Comparison of ENCODE assay signal across 7 cellular contexts in the genomic region with DNA sequence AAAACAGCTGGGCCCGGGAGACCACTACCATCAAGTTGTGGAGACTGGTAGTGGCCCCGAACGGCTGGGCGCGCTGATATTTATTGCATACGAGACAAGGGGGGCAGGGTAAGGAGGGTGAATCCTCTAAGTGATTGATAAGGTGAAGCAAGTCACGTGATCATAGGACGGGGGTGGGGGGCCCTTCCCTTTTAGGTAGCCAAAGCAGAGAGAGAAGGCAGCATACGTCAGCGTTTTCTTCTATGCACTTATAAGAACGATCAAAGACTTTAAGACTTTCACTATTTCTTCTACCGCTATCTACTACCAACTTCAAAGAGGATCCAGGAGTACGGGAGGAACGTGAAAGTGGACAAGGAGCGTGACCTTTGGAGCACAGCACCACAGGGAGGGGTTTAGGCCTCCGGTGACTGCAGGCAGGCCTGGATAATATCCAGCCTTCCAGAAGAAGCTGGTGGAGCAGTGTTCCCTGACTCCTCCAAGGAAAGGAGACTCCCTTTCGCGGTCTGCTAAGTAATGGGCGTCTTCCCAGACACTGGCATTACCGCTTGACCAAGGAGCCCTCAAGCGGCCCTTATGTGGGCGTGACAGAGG. TPM values are rescaled to one million over a fixed set of nuclear protein-coding genes. Genes with fewer than 3 reads are reported as not detected.
DNase-seq lines count a peak whose midpoint lies in the region; ATAC-seq, FAIRE-seq and TF ChIP-seq lines count a peak whose summit lies in the region.
"Not testable (repeated sequence)": the region's sequence is repeated elsewhere in the genome, so short reads cannot be mapped to it uniquely, and the experiment has no call there.

No MANE protein-coding gene starts in this region.

- not testable (repeated sequence) for H3K27me3 ChIP-seq in Peyer's patch; neural progenitor cell; small intestine (ENCODE audit: control insufficient read depth in 2 of 2, insufficient read depth in 2 of 2, low read length in 2 of 2)

- H3K79me2 ChIP-seq in neural progenitor cell (ENCODE audit: low read depth): not testable (repeated sequence)

- not testable (repeated sequence) for TF ChIP-seq CTCF in Peyer's patch (IDR thresholded peaks at IDR 0.05); fibroblast of villous mesenchyme (IDR thresholded peaks at IDR 0.05; ENCODE audit: insufficient read depth, low read depth, low read length); neural progenitor cell (IDR thresholded peaks at IDR 0.05)

- DNase-seq in ELF-1 (ENCODE audit: low read depth, low spot score): peak; percentile 70
- DNase-seq in Peyer's patch: peak in 2 of 3 donors; percentile 69 to 82
- DNase-seq in amniotic epithelial cell (ENCODE audit: low read depth): peak; percentile 64
- DNase-seq in fibroblast of villous mesenchyme (ENCODE audit: low read depth): peak; percentile 25
- DNase-seq in memory B cell (ENCODE audit: low spot score in 2 of 2); neural progenitor cell (ENCODE audit: low spot score): not testable (repeated sequence)
- DNase-seq in small intestine: peak; percentile 92

- H3K4me3 ChIP-seq in Peyer's patch; fibroblast of villous mesenchyme (ENCODE audit: low read depth, low read length); neural progenitor cell; small intestine (ENCODE audit: low read depth in 1 of 2, low read length in 2 of 2): not testable (repeated sequence)

- H3F3A ChIP-seq in neural progenitor cell (ENCODE audit: low read depth): peaks cover 19% of the 10 kb centered on the region

- H3K4me1 ChIP-seq in Peyer's patch: peaks cover 3 to 31% (median 13%) of the 10 kb centered on the region in 4 donors
- H3K4me1 ChIP-seq in neural progenitor cell; small intestine (ENCODE audit: control insufficient read depth in 2 of 2, insufficient read depth in 1 of 2, low read depth in 1 of 2, low read length in 1 of 2): not testable (repeated sequence)

- not testable (repeated sequence) for FAIRE-seq in small intestine (lab: Jason Lieb, UNC)

- H3K9me3 ChIP-seq in Peyer's patch; neural progenitor cell (ENCODE audit: low read depth); small intestine (ENCODE audit: control insufficient read depth, low read depth): not testable (repeated sequence)

- H3K4me2 ChIP-seq in neural progenitor cell: not testable (repeated sequence)

- H3K4me3 Mint-ChIP-seq in memory B cell: not testable (repeated sequence)
- H3K4me3 Mint-ChIP-seq in neural progenitor cell: peak overlapping the region; percentile 48

- peak overlapping the region; percentile 10 for H3K27ac Mint-ChIP-seq in memory B cell
- H3K27ac Mint-ChIP-seq in neural progenitor cell: peak overlapping the region; percentile 15

- not testable (repeated sequence) for H3K9ac ChIP-seq in neural progenitor cell

- not testable (repeated sequence) for H3K9me3 Mint-ChIP-seq in memory B cell, neural progenitor cell

- not testable (repeated sequence) for ATAC-seq in memory B cell (ENCODE audit: low read depth)

- H3K27ac ChIP-seq in Peyer's patch (peak overlapping the region in 3 of 4 donors; percentile 16 to 81 (median 61)), small intestine (ENCODE audit: low read depth in 1 of 2, low read length in 1 of 2) (peak overlapping the region; percentile 58 to 64)
- not testable (repeated sequence) for H3K27ac ChIP-seq in neural progenitor cell

- H3K4me1 Mint-ChIP-seq in memory B cell: peaks cover 41% of the 10 kb centered on the region
- peaks cover 18% of the 10 kb centered on the region for H3K4me1 Mint-ChIP-seq in neural progenitor cell

- WGBS in small intestine, 3 donors: 19 to 50% (median 29%) methylated on average over 22 of the region's 22 CpGs

- TF ChIP-seq POLR2A in Peyer's patch (IDR thresholded peaks at IDR 0.05): peak in 1 of 2 donors; percentile 75

- H4K20me1 ChIP-seq in neural progenitor cell (ENCODE audit: low read depth): not testable (repeated sequence)

- H3K27me3 Mint-ChIP-seq in memory B cell; neural progenitor cell (ENCODE audit: insufficient read depth, low read depth): not testable (repeated sequence)

- not testable (repeated sequence) for H3K36me3 ChIP-seq in Peyer's patch; neural progenitor cell; small intestine (ENCODE audit: control insufficient read depth in 2 of 2, insufficient read depth in 2 of 2, low read length in 2 of 2)

- not testable (repeated sequence) for H3K36me3 Mint-ChIP-seq in memory B cell, neural progenitor cell

- H2AFZ ChIP-seq in neural progenitor cell (replicated peaks): not testable (repeated sequence)

RNA-seq across cellular contexts. Expression of gene HNRNPL, which starts 9.9 kb away (rescaled TPM):
- total RNA-seq in Peyer's patch: 100 to 1,000 TPM; 149 to 229 (median 186) TPM
- 223 and 268 TPM in 2 replicates for total RNA-seq in fibroblast of villous mesenchyme
- total RNA-seq in neural progenitor cell (ENCODE audit: low replicate concordance): 436 and 583 TPM in 2 replicates
- polyA plus RNA-seq in small intestine: 100 to 1,000 TPM; 118 to 182 (median 171) TPM

RNA-seq across cellular contexts. Expression of gene RINL, which starts 18.4 kb away (rescaled TPM):
- total RNA-seq in Peyer's patch (10 to 100 TPM in 1 of 4 donors, 1 to 10 TPM in 3; 4.6 to 22.3 (median 7.2) TPM), fibroblast of villous mesenchyme (1.3 TPM in 2 replicates), neural progenitor cell (ENCODE audit: low replicate concordance) (4.7 and 5.4 TPM in 2 replicates)
- polyA plus RNA-seq in small intestine: 10 to 100 TPM in 1 of 3 donors, 1 to 10 TPM in 2; 1.3 to 12.2 (median 7.3) TPM

RNA-seq across cellular contexts. Expression of gene ECH1, which starts 28.1 kb away (rescaled TPM):
- total RNA-seq in Peyer's patch (100 to 1,000 TPM; 138 to 276 (median 156) TPM), fibroblast of villous mesenchyme (29.4 and 30.9 TPM in 2 replicates), neural progenitor cell (ENCODE audit: low replicate concordance) (52.2 and 92.9 TPM in 2 replicates)
- 100 to 1,000 TPM; 218 to 344 (median 317) TPM for polyA plus RNA-seq in small intestine

RNA-seq across cellular contexts. Expression of gene SIRT2, which starts 39.7 kb away (rescaled TPM):
- total RNA-seq in Peyer's patch: 10 to 100 TPM; 40.4 to 90.9 (median 78.6) TPM
- 45.3 and 57.0 TPM in 2 replicates for total RNA-seq in fibroblast of villous mesenchyme
- 10.9 and 15.2 TPM in 2 replicates for total RNA-seq in neural progenitor cell (ENCODE audit: low replicate concordance)
- 10 to 100 TPM; 35.4 to 80.3 (median 74.0) TPM for polyA plus RNA-seq in small intestine

RNA-seq across cellular contexts. Expression of gene NFKBIB, which starts 40.1 kb away (rescaled TPM):
- 10 to 100 TPM; 12.4 to 27.7 (median 22.8) TPM for total RNA-seq in Peyer's patch
- 7.3 and 13.9 TPM in 2 replicates for total RNA-seq in fibroblast of villous mesenchyme
- 8.3 and 11.5 TPM in 2 replicates for total RNA-seq in neural progenitor cell (ENCODE audit: low replicate concordance)
- polyA plus RNA-seq in small intestine: 10 to 100 TPM; 43.6 to 45.4 (median 44.0) TPM
